In the genomic region with DNA sequence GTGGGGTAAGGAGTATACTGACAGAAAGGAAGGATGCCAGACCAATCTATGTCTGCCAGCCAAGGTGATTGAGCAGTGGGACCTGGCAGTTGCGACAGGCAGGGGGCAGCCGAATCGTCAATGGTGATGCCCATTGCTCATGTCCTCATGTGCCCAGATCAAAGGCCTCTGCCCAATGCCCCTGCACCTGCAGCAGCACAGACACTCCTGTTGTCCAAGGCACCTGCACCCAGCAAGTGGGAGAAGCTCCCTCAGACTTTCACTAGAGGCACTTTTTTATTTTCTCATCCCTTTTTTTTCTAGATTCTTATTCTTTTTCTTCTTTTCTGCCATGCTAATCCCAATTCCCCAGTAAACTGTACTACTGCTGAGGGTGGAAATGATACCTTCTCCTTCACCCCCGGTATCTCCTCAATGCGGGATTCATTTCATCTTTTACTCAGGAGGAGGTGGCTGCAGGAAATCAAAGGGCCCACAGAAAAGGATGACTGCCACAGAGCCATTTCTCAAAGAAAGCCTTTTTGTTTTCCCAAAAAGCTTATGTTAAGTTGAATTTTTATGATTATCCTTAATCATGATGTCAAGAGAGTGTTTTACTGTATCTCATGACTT, we compare ENCODE assay signal across 31 cellular contexts.
"Had no signal": no experiment of that assay in that cellular context is flagged by ENCODE, and none has a peak within 500 bp of the region (broad histone marks: within the 10 kb centered on the region; RNA-seq: fewer than 3 reads in every experiment).

No MANE protein-coding gene starts in this region.

- H3K9me3 ChIP-seq: ascending aorta, breast epithelium, colonic mucosa, esophagus squamous epithelium, gastroesophageal sphincter had no signal

- DNase-seq: activated CD4-positive, alpha-beta memory T cell treated with anti-CD3 and anti-CD28 coated beads, Interleukin-2, amount 10 ng/mL, durations not matched to agents 7 days and 5 days; activated CD4-positive, alpha-beta T cell treated with anti-CD3 and anti-CD28 coated beads for 36 hours; activated CD4-positive, alpha-beta T cell treated with anti-CD3 and anti-CD28 coated beads, Interleukin-2, amount 10 ng/mL, durations not matched to agents 7 days and 5 days; activated CD4-positive, alpha-beta T cell treated with anti-CD3 and anti-CD28 coated beads, Interleukin-2, amount 50 U/mL, for 4 hours; activated CD4-positive, CD25-positive, alpha-beta regulatory T cell; activated CD4-positive, CD25-positive, alpha-beta regulatory T cell treated with anti-CD3 and anti-CD28 coated beads, Interleukin-2, amount 50 U/mL, for 72 hours; activated CD8-positive, alpha-beta memory T cell treated with anti-CD3 and anti-CD28 coated beads, Interleukin-2, amount 50 U/mL, for 48 hours; activated gamma-delta T cell; activated naive CD4-positive, alpha-beta T cell; activated naive CD4-positive, alpha-beta T cell treated with anti-CD3 and anti-CD28 coated beads, Interleukin-2, amount 10 ng/mL, durations not matched to agents 7 days and 5 days; activated naive CD8-positive, alpha-beta T cell treated with anti-CD3 and anti-CD28 coated beads, Interleukin-2, amount 10 ng/mL, durations not matched to agents 7 days and 5 days; activated T-cell treated with anti-CD3 and anti-CD28 coated beads for 4 hours; activated T-cell treated with anti-CD3 and anti-CD28 coated beads, Interleukin-2, amount 50 U/mL, for 24 hours; activated T-cell treated with anti-CD3 and anti-CD28 coated beads, Interleukin-2, amount 50 U/mL, for 72 hours; central memory CD4-positive, alpha-beta T cell; cerebellar nuclear complex; colonic mucosa; effector CD8-positive, alpha-beta T cell; esophagus squamous epithelium; foreskin melanocyte; T-helper 2 cell; WERI-Rb-1 had no signal

- H3K4me3 Mint-ChIP-seq: activated CD4-positive, alpha-beta memory T cell treated with anti-CD3 and anti-CD28 coated beads, Interleukin-2, amount 10 ng/mL, durations not matched to agents 7 days and 5 days; activated CD4-positive, alpha-beta T cell treated with anti-CD3 and anti-CD28 coated beads for 36 hours; activated CD4-positive, alpha-beta T cell treated with anti-CD3 and anti-CD28 coated beads, Interleukin-2, amount 10 ng/mL, durations not matched to agents 7 days and 5 days; activated naive CD4-positive, alpha-beta T cell treated with anti-CD3 and anti-CD28 coated beads, Interleukin-2, amount 10 ng/mL, durations not matched to agents 7 days and 5 days; activated naive CD8-positive, alpha-beta T cell treated with anti-CD3 and anti-CD28 coated beads, Interleukin-2, amount 10 ng/mL, durations not matched to agents 7 days and 5 days; activated T-cell treated with anti-CD3 and anti-CD28 coated beads, Interleukin-2, amount 50 U/mL, for 24 hours; activated T-cell treated with anti-CD3 and anti-CD28 coated beads, Interleukin-2, amount 50 U/mL, for 72 hours; brain had no signal

- H3K27me3 ChIP-seq: ascending aorta, breast epithelium, cardiac muscle cell, colonic mucosa, esophagus squamous epithelium had no signal

- H3K4me3 ChIP-seq: ascending aorta, breast epithelium, cardiac muscle cell, colonic mucosa, esophagus squamous epithelium, gastroesophageal sphincter had no signal

- H3K27ac Mint-ChIP-seq: activated CD4-positive, alpha-beta memory T cell treated with anti-CD3 and anti-CD28 coated beads, Interleukin-2, amount 10 ng/mL, durations not matched to agents 7 days and 5 days; activated CD4-positive, alpha-beta T cell treated with anti-CD3 and anti-CD28 coated beads for 36 hours; activated CD4-positive, alpha-beta T cell treated with anti-CD3 and anti-CD28 coated beads, Interleukin-2, amount 10 ng/mL, durations not matched to agents 7 days and 5 days; activated naive CD4-positive, alpha-beta T cell treated with anti-CD3 and anti-CD28 coated beads, Interleukin-2, amount 10 ng/mL, durations not matched to agents 7 days and 5 days; activated naive CD4-positive, alpha-beta T cell treated with anti-CD3 and anti-CD28 coated beads, Interleukin-2, amount 50 U/mL, for 72 hours; activated naive CD8-positive, alpha-beta T cell treated with anti-CD3 and anti-CD28 coated beads, Interleukin-2, amount 10 ng/mL, durations not matched to agents 7 days and 5 days; activated T-cell treated with anti-CD3 and anti-CD28 coated beads, Interleukin-2, amount 50 U/mL, for 24 hours; activated T-cell treated with anti-CD3 and anti-CD28 coated beads, Interleukin-2, amount 50 U/mL, for 72 hours; brain had no signal

- FAIRE-seq: endometrium, endothelial cell of umbilical vein had no signal

- H3K4me1 Mint-ChIP-seq: activated CD4-positive, alpha-beta memory T cell treated with anti-CD3 and anti-CD28 coated beads, Interleukin-2, amount 10 ng/mL, durations not matched to agents 7 days and 5 days; activated CD4-positive, alpha-beta T cell treated with anti-CD3 and anti-CD28 coated beads for 36 hours; activated CD4-positive, alpha-beta T cell treated with anti-CD3 and anti-CD28 coated beads, Interleukin-2, amount 10 ng/mL, durations not matched to agents 7 days and 5 days; activated naive CD4-positive, alpha-beta T cell treated with anti-CD3 and anti-CD28 coated beads, Interleukin-2, amount 10 ng/mL, durations not matched to agents 7 days and 5 days; activated naive CD8-positive, alpha-beta T cell treated with anti-CD3 and anti-CD28 coated beads, Interleukin-2, amount 10 ng/mL, durations not matched to agents 7 days and 5 days had no signal

- ATAC-seq: activated CD4-positive, alpha-beta T cell treated with anti-CD3 and anti-CD28 coated beads for 36 hours; activated naive CD4-positive, alpha-beta T cell treated with anti-CD3 and anti-CD28 coated beads, Interleukin-2, amount 50 U/mL, for 72 hours; activated T-cell treated with anti-CD3 and anti-CD28 coated beads, Interleukin-2, amount 50 U/mL, for 72 hours had no signal

- H3K27ac ChIP-seq: ascending aorta, breast epithelium, cardiac muscle cell, colonic mucosa, epithelial cell of prostate, esophagus squamous epithelium, gastroesophageal sphincter, WERI-Rb-1 had no signal

- H3K9me3 Mint-ChIP-seq: activated CD4-positive, alpha-beta memory T cell treated with anti-CD3 and anti-CD28 coated beads, Interleukin-2, amount 10 ng/mL, durations not matched to agents 7 days and 5 days; activated CD4-positive, alpha-beta T cell treated with anti-CD3 and anti-CD28 coated beads, Interleukin-2, amount 10 ng/mL, durations not matched to agents 7 days and 5 days; activated naive CD4-positive, alpha-beta T cell treated with anti-CD3 and anti-CD28 coated beads, Interleukin-2, amount 10 ng/mL, durations not matched to agents 7 days and 5 days; activated naive CD8-positive, alpha-beta T cell treated with anti-CD3 and anti-CD28 coated beads, Interleukin-2, amount 10 ng/mL, durations not matched to agents 7 days and 5 days; activated T-cell treated with anti-CD3 and anti-CD28 coated beads, Interleukin-2, amount 50 U/mL, for 24 hours; brain had no signal

- H3K36me3 ChIP-seq: ascending aorta, breast epithelium, cardiac muscle cell, colonic mucosa, esophagus squamous epithelium, gastroesophageal sphincter, WERI-Rb-1 had no signal

- H3K36me3 Mint-ChIP-seq: activated naive CD4-positive, alpha-beta T cell treated with anti-CD3 and anti-CD28 coated beads, Interleukin-2, amount 10 ng/mL, durations not matched to agents 7 days and 5 days; activated naive CD4-positive, alpha-beta T cell treated with anti-CD3 and anti-CD28 coated beads, Interleukin-2, amount 50 U/mL, for 72 hours; activated naive CD8-positive, alpha-beta T cell treated with anti-CD3 and anti-CD28 coated beads, Interleukin-2, amount 10 ng/mL, durations not matched to agents 7 days and 5 days; brain had no signal

- H3K27me3 Mint-ChIP-seq: activated CD4-positive, alpha-beta memory T cell treated with anti-CD3 and anti-CD28 coated beads, Interleukin-2, amount 10 ng/mL, durations not matched to agents 7 days and 5 days; activated CD4-positive, alpha-beta T cell treated with anti-CD3 and anti-CD28 coated beads for 36 hours; activated CD4-positive, alpha-beta T cell treated with anti-CD3 and anti-CD28 coated beads, Interleukin-2, amount 10 ng/mL, durations not matched to agents 7 days and 5 days; activated naive CD4-positive, alpha-beta T cell treated with anti-CD3 and anti-CD28 coated beads, Interleukin-2, amount 10 ng/mL, durations not matched to agents 7 days and 5 days; activated naive CD8-positive, alpha-beta T cell treated with anti-CD3 and anti-CD28 coated beads, Interleukin-2, amount 10 ng/mL, durations not matched to agents 7 days and 5 days; activated T-cell treated with anti-CD3 and anti-CD28 coated beads, Interleukin-2, amount 50 U/mL, for 24 hours; brain had no signal

- H3K4me1 ChIP-seq: ascending aorta, breast epithelium, colonic mucosa, esophagus squamous epithelium, gastroesophageal sphincter had no signal
